In the genomic region with DNA sequence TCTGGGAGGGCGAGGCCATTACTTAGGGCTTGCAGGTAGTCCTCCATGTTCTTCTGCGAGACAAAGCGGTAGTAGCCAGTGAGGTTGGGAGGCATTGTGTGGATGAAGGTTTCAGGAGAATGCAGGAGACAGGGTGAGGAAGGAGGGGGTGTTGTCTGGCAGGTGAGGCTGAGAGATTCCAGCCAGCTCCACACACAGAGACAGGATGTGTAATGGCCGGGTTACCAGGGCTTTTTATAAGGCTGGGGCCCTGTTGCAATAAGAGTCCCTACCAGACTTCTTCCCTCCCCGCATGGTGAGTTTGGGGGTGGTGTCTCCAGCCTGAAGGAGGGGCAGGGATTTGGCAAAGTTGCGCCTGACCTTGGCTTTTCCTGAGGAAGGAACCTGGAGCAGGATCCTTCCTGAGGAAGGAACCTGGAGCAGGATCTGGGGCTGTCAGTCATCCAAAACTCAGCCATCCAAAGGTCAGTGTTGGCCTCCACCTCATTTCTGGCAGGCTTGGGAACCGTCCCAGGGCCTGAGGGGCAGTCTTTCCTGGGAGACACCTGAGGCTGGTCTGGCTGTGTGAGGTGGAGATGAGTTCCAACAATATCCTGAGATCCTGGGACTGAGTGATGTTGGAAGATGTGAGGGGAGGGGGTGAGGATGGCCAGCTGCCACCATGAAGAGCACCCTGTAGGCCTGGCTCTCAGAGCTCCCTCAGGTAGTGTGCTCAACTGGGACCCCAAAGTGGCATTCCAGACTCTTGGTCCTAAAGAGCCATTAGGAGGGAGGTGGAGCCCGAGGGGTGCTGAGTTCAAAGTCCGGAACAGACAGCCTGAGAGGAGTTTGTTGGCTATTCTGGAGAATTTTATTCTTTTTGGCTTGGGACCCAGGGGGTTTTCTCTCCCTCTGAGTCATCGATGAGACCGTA, we compare ENCODE assay signal across 8 cellular contexts. TPM values are rescaled to one million over a fixed set of nuclear protein-coding genes. Genes with fewer than 3 reads are reported as not detected.
DNase-seq lines count a peak whose midpoint lies in the region; ATAC-seq and TF ChIP-seq lines count a peak whose summit lies in the region.

Gene RBP5, minus strand, starts transcription at position 209 of the 913 bp plus-strand sequence. Its CDS starts 114 bp downstream, at position 95.

- TF ChIP-seq POLR2A in GM18505 (IDR thresholded peaks at IDR 0.05; ENCODE audit: borderline replicate concordance, extremely low read depth, insufficient read depth, insufficient read length) = peak; percentile 16

- no peak for ATAC-seq in GM18505 (IDR thresholded peaks at IDR 0.05; ENCODE audit: unreplicated experiment)
- no peak for ATAC-seq in HG02798 (IDR thresholded peaks at IDR 0.05; ENCODE audit: poor library complexity, unreplicated experiment)
- ATAC-seq in GM18511 (IDR thresholded peaks at IDR 0.05; ENCODE audit: unreplicated experiment) = no peak

- peak within 1 kb of the TSS; percentile 63 for H3K4me3 ChIP-seq in SJCRH30
- H3K4me3 ChIP-seq in fibroblast of villous mesenchyme (ENCODE audit: low read depth, low read length) = peak within 1 kb of the TSS; percentile 74
- peak within 1 kb of the TSS; percentile 90 for H3K4me3 ChIP-seq in retinal pigment epithelial cell (ENCODE audit: low read length)

- no peaks in the 10 kb centered on the region for H3K9me3 ChIP-seq in SJCRH30 (replicated peaks)

- no peaks in the 10 kb centered on the region for H3K36me3 ChIP-seq in SJCRH30

- 0 out of 2 replicates have a peak, but pooled peaks cover 5% of the 10 kb centered on the region for H3K4me1 ChIP-seq in SJCRH30

- no peak within 1 kb of the TSS for H3K27ac ChIP-seq in SJCRH30

- TF ChIP-seq CTCF in fibroblast of villous mesenchyme (IDR thresholded peaks at IDR 0.05; ENCODE audit: insufficient read depth, low read depth, low read length) (no peak), retinal pigment epithelial cell (conservative IDR thresholded peaks at IDR 0.05; ENCODE audit: low read depth, low read length) (no peak)

- H3K27me3 ChIP-seq in SJCRH30 = peaks cover 14% of the 10 kb centered on the region

- DNase-seq in SJCRH30 = no peak
- DNase-seq in fibroblast of villous mesenchyme (ENCODE audit: low read depth) = no peak
- no peak for DNase-seq in retinal pigment epithelial cell (ENCODE audit: low read depth)
- DNase-seq in NCI-H1092 (lab: John Stamatoyannopoulos, UW) = no peak
- no peak for DNase-seq in mesenteric fat pad (ENCODE audit: low spot score)

RNA-seq across cellular contexts. Expression of gene RBP5, which starts in this region (rescaled TPM):
- not detected in 2 replicates for total RNA-seq in SJCRH30 (2014; rRNA removed; shearing (Covaris generic))
- total RNA-seq in fibroblast of villous mesenchyme = not detected in 2 replicates
- total RNA-seq in mesenteric fat pad = 1.1 TPM
